In genomic region chr13:32639502-32640105, GRCh38 we compare ENCODE assay signal across 8 cellular contexts. TPM values are rescaled to one million over a fixed set of nuclear protein-coding genes. Genes with fewer than 3 reads are reported as not detected.
DNase-seq lines count a peak whose midpoint lies in the region; ATAC-seq and TF ChIP-seq lines count a peak whose summit lies in the region.

No MANE protein-coding gene starts in this region.

- H3K27ac ChIP-seq in PC-3 (ENCODE audit: low read length): no peak overlapping the region

- BruUV-seq in PC-3 (replicated peaks; lab: Mats Ljungman, UMichigan): no TSS peak

- H3K4me3 ChIP-seq in PC-3 (ENCODE audit: low read length): no peak overlapping the region

- POLR2A ChIA-PET in PC-3 (lab: Charles Lee; ENCODE audit: unreplicated experiment): no interaction called here

- H3K27me3 ChIP-seq in PC-3 (ENCODE audit: low read length): no peaks in the 10 kb centered on the region

- CTCF ChIA-PET in PC-3 (lab: Charles Lee): interaction anchor here (0.5 to 1.0 kb wide), 6 partner anchors 15 to 222 kb away, joined by 3 to 24 read pairs (median 4); partner anchors contain the start of gene PDS5B

- no peaks in the 10 kb centered on the region for H3K9me2 ChIP-seq in PC-3 (replicated peaks; ENCODE audit: low read length)

- H3K9me3 Mint-ChIP-seq in progenitor cell of endocrine pancreas (ENCODE audit: low read depth): no peaks in the 10 kb centered on the region

- H3F3A ChIP-seq in PC-3 (ENCODE audit: low read length, unreplicated experiment): no peaks in the 10 kb centered on the region

- H3K79me2 ChIP-seq in PC-3 (ENCODE audit: low read length): peaks cover 80% of the 10 kb centered on the region

- no peak overlapping the region for H3K27ac Mint-ChIP-seq in progenitor cell of endocrine pancreas

- no peak for DNase-seq in activated CD4-positive, CD25-positive, alpha-beta regulatory T cell treated with anti-CD3 and anti-CD28 coated beads, Interleukin-2, amount 50 U/mL, for 72 hours
- DNase-seq in PC-3: peak; percentile 57
- DNase-seq in activated naive CD4-positive, alpha-beta T cell treated with anti-CD3 and anti-CD28 coated beads, Interleukin-2, amount 50 U/mL, for 16 hours: peak; percentile 41
- DNase-seq in glomerular visceral epithelial cell (ENCODE audit: extremely low spot score): peak; percentile 60
- no peak for DNase-seq in progenitor cell of endocrine pancreas (ENCODE audit: low spot score, unreplicated experiment)

- H3K9ac ChIP-seq in PC-3 (ENCODE audit: low read length): no peak overlapping the region

- no peak overlapping the region for H2AFZ ChIP-seq in PC-3 (ENCODE audit: low read length)

- peaks cover 16% of the 10 kb centered on the region for H3K4me1 ChIP-seq in PC-3 (ENCODE audit: insufficient read depth, low read length)

- no peak overlapping the region for H3K4me2 ChIP-seq in PC-3 (ENCODE audit: low read length)

- no peaks in the 10 kb centered on the region for H3K36me3 ChIP-seq in PC-3 (ENCODE audit: low read depth, low read length)

- no peaks in the 10 kb centered on the region for H3K9me3 ChIP-seq in PC-3 (ENCODE audit: low read length)

- no peak overlapping the region for H3K4me3 Mint-ChIP-seq in progenitor cell of endocrine pancreas (ENCODE audit: low read depth)

- TF ChIP-seq CTCF in PC-3 (conservative IDR thresholded peaks at IDR 0.05; ENCODE audit: low read depth, low read length) (peak; percentile 81), progenitor cell of endocrine pancreas (IDR thresholded peaks at IDR 0.05; ENCODE audit: unreplicated experiment) (peak; percentile 79)

- H3K4me1 Mint-ChIP-seq in progenitor cell of endocrine pancreas (ENCODE audit: low read depth): peaks cover 9% of the 10 kb centered on the region

- peak; percentile 65 to 76 for ATAC-seq in activated CD4-positive, CD25-positive, alpha-beta regulatory T cell treated with anti-CD3 and anti-CD28 coated beads, Interleukin-2, amount 50 U/mL, for 24 hours
- ATAC-seq in HG03342 (IDR thresholded peaks at IDR 0.05; ENCODE audit: unreplicated experiment) (peak; percentile 70), PC-3 (peak; percentile 64), HG02840 (IDR thresholded peaks at IDR 0.05; ENCODE audit: low FRiP score, unreplicated experiment) (no peak)

- no peaks in the 10 kb centered on the region for H3K27me3 Mint-ChIP-seq in progenitor cell of endocrine pancreas

- H4K20me1 ChIP-seq in PC-3 (ENCODE audit: low read length): peaks cover 24% of the 10 kb centered on the region

- H3K36me3 Mint-ChIP-seq in progenitor cell of endocrine pancreas (ENCODE audit: insufficient read depth): no peaks in the 10 kb centered on the region

- intact Hi-C loops in PC-3 (cut with micrococcal nuclease): loop anchor here (1.0 to 5.0 kb wide), 2 partner anchors 53 to 102 kb away; partner anchors contain the start of genes N4BP2L2 and PDS5B

RNA-seq across cellular contexts. Expression of gene PDS5B, which starts 53.4 kb away (rescaled TPM):
- 19.5 and 20.3 TPM in 2 replicates for total RNA-seq in PC-3 (2014; rRNA removed)
- 58.8 and 64.4 TPM in 2 replicates for total RNA-seq in progenitor cell of endocrine pancreas

Comparison
In these comparisons a context has a peak if more than half of its experiments do, and no peak if none do; other contexts are left out.
1. DNase-seq: peak in PC-3 (single experiment), activated naive CD4-positive, alpha-beta T cell treated with anti-CD3 and anti-CD28 coated beads, Interleukin-2, amount 50 U/mL, for 16 hours (single experiment) and glomerular visceral epithelial cell (single experiment); none in activated CD4-positive, CD25-positive, alpha-beta regulatory T cell treated with anti-CD3 and anti-CD28 coated beads, Interleukin-2, amount 50 U/mL, for 72 hours (single experiment) and progenitor cell of endocrine pancreas (single experiment).